In genomic region chr9:135693771-135694170, GRCh38 we compare ENCODE assay signal across 17 cellular contexts. TPM values are rescaled to one million over a fixed set of nuclear protein-coding genes. Genes with fewer than 3 reads are reported as not detected.
DNase-seq lines count a peak whose midpoint lies in the region; ATAC-seq and TF ChIP-seq lines count a peak whose summit lies in the region.
"Had no signal": no experiment of that assay in that cellular context is flagged by ENCODE, and none has a peak within 500 bp of the region (broad histone marks: within the 10 kb centered on the region; RNA-seq: fewer than 3 reads in every experiment).

No MANE protein-coding gene starts in this region.

- no peaks in the 10 kb centered on the region for H4K20me1 ChIP-seq in neural progenitor cell (ENCODE audit: low read depth)

- H3K27me3 ChIP-seq in dorsolateral prefrontal cortex = no peaks in the 10 kb centered on the region
- H3K27me3 ChIP-seq in neural progenitor cell = no peaks in the 10 kb centered on the region
- H3K27me3 ChIP-seq in tibial artery = peaks cover 0 to 50% of the 10 kb centered on the region in 2 donors
- H3K27me3 ChIP-seq: BLaER1 treated with 17β-estradiol and CSF1 and Interleukin-3, amounts not matched to agents 10 nM and 100 nM had no signal

- no peaks in the 10 kb centered on the region for H3K4me1 Mint-ChIP-seq in WTC11
- H3K4me1 Mint-ChIP-seq in neural progenitor cell = peaks cover 17% of the 10 kb centered on the region
- H3K4me1 Mint-ChIP-seq: B cell had no signal

- H3K9me3 Mint-ChIP-seq in WTC11 = no peaks in the 10 kb centered on the region
- H3K9me3 Mint-ChIP-seq in neural progenitor cell = no peaks in the 10 kb centered on the region
- H3K9me3 Mint-ChIP-seq: CD8-positive, alpha-beta T cell had no signal

- peak overlapping the region in 54 of 59 donors; percentile 34 to 95 (median 78) for H3K27ac ChIP-seq in dorsolateral prefrontal cortex
- no peak overlapping the region for H3K27ac ChIP-seq in neural progenitor cell
- H3K27ac ChIP-seq in tibial artery = no peak overlapping the region
- H3K27ac ChIP-seq: BLaER1 treated with 17β-estradiol and CSF1 and Interleukin-3, amounts not matched to agents 10 nM and 100 nM had no signal

- no peaks in the 10 kb centered on the region for H3K36me3 ChIP-seq in neural progenitor cell
- no peaks in the 10 kb centered on the region for H3K36me3 ChIP-seq in tibial artery
- H3K36me3 ChIP-seq: BLaER1 treated with 17β-estradiol and CSF1 and Interleukin-3, amounts not matched to agents 10 nM and 100 nM had no signal

- no peaks in the 10 kb centered on the region for H3K4me1 ChIP-seq in neural progenitor cell
- H3K4me1 ChIP-seq in tibial artery = no peaks in the 10 kb centered on the region

- CTCF ChIA-PET in WTC11 (lab: Charles Lee) = interaction anchor here (1.1 to 1.7 kb wide), 3 partner anchors 10 to 91 kb away, joined by 4 to 6 read pairs (median 5); no protein-coding TSS in a partner anchor

- H3K9ac ChIP-seq in neural progenitor cell = no peak overlapping the region
- H3K9ac ChIP-seq: BLaER1 treated with 17β-estradiol and CSF1 and Interleukin-3, amounts not matched to agents 10 nM and 100 nM had no signal

- DNase-seq in WTC11 (ENCODE audit: low spot score) (no peak), dorsolateral prefrontal cortex (no peak), neural progenitor cell (ENCODE audit: low spot score) (no peak), Kasumi-1 (lab: John Stamatoyannopoulos, UW) (no peak), NCI-H128 (lab: John Stamatoyannopoulos, UW; ENCODE audit: unreplicated experiment) (no peak), tibial artery (no peak)
- DNase-seq: Calu3; CD8-positive, alpha-beta T cell; DMS79 treated with DMSO at 0.1 percent for 48 hours; GF-D8; HCEC 1CT; HFFc6 had no signal

- H3K4me3 ChIP-seq in dorsolateral prefrontal cortex (no peak overlapping the region), neural progenitor cell (no peak overlapping the region), tibial artery (no peak overlapping the region)
- H3K4me3 ChIP-seq: BLaER1 treated with 17β-estradiol and CSF1 and Interleukin-3, amounts not matched to agents 10 nM and 100 nM had no signal

- no peaks in the 10 kb centered on the region for H3F3A ChIP-seq in neural progenitor cell (ENCODE audit: low read depth)

- peak overlapping the region; percentile 63; the same call in 1 of the 2 replicates for H3K27ac Mint-ChIP-seq in WTC11
- H3K27ac Mint-ChIP-seq in neural progenitor cell = peak overlapping the region; percentile 21
- H3K27ac Mint-ChIP-seq: B cell; CD8-positive, alpha-beta T cell; HFFc6; IgD-negative memory B cell had no signal

- H3K4me2 ChIP-seq in neural progenitor cell = no peak overlapping the region
- H3K4me2 ChIP-seq: BLaER1 treated with 17β-estradiol and CSF1 and Interleukin-3, amounts not matched to agents 10 nM and 100 nM had no signal

- H3K4me3 Mint-ChIP-seq in WTC11 (no peak overlapping the region), neural progenitor cell (peak overlapping the region; percentile 60)
- H3K4me3 Mint-ChIP-seq: B cell; CD8-positive, alpha-beta T cell; HFFc6; IgD-negative memory B cell had no signal

- TF ChIP-seq CTCF in WTC11 (IDR thresholded peaks at IDR 0.05) = no peak
- no peak for TF ChIP-seq CTCF in dorsolateral prefrontal cortex (IDR thresholded peaks at IDR 0.05 in 54 of 56, conservative IDR thresholded peaks at IDR 0.05 in 2 of 56; ENCODE audit: low read depth in 1 of 56, partially characterized antibody in 56 of 56)
- no peak for TF ChIP-seq CTCF in neural progenitor cell (IDR thresholded peaks at IDR 0.05)
- TF ChIP-seq CTCF in tibial artery (IDR thresholded peaks at IDR 0.05) = no peak

- no peak overlapping the region for H2AFZ ChIP-seq in neural progenitor cell (replicated peaks)

- intact Hi-C loops in dorsolateral prefrontal cortex (cut with DNase I) = loop anchor here (5.0 to 10.0 kb wide), 2 partner anchors 89 to 421 kb away; no protein-coding TSS in a partner anchor
- intact Hi-C loops in tibial artery (cut with DNase I; ENCODE audit: low total_unique reads) = no loop called here

- no peak for ATAC-seq in WTC11
- ATAC-seq: CD8-positive, alpha-beta T cell; HepG2 had no signal

- H3K36me3 Mint-ChIP-seq in WTC11 (no peaks in the 10 kb centered on the region), neural progenitor cell (no peaks in the 10 kb centered on the region)
- H3K36me3 Mint-ChIP-seq: CD8-positive, alpha-beta T cell; IgD-negative memory B cell had no signal

- H3K79me2 ChIP-seq in neural progenitor cell (ENCODE audit: low read depth) = no peaks in the 10 kb centered on the region

- POLR2A ChIA-PET in WTC11 (lab: Charles Lee) = no interaction called here

- no peaks in the 10 kb centered on the region for H3K9me3 ChIP-seq in neural progenitor cell (ENCODE audit: low read depth)
- no peaks in the 10 kb centered on the region for H3K9me3 ChIP-seq in tibial artery
- H3K9me3 ChIP-seq: BLaER1 treated with 17β-estradiol and CSF1 and Interleukin-3, amounts not matched to agents 10 nM and 100 nM had no signal

- H3K27me3 Mint-ChIP-seq in WTC11 (ENCODE audit: low read depth) (no peaks in the 10 kb centered on the region), neural progenitor cell (ENCODE audit: insufficient read depth, low read depth) (peaks cover 7% of the 10 kb centered on the region)
- H3K27me3 Mint-ChIP-seq: IgD-negative memory B cell had no signal

TF ChIP-seq in WTC11, 78 proteins besides CTCF, POLR2A, EP300 and RAD21:
- TF ChIP-seq FOXK1 (CRISPR knock-in tag; IDR thresholded peaks at IDR 0.05) (no peak), NR3C1 (CRISPR knock-in tag; conservative IDR thresholded peaks at IDR 0.05; ENCODE audit: low read depth) (no peak)

RNA-seq across cellular contexts. Expression of gene SOHLH1, which starts 5.5 kb away (rescaled TPM):
- total RNA-seq in WTC11 (2021) (not detected in 3 replicates), dorsolateral prefrontal cortex (10 to 100 TPM in 119 of 120 experiments, 1 to 10 TPM in 1; 8.7 to 41.6 (median 20.1) TPM), neural progenitor cell (ENCODE audit: low replicate concordance) (not detected in 2 replicates)
- total RNA-seq: A172; B cell; Calu3; CD8-positive, alpha-beta T cell; HFFc6 had no signal

RNA-seq across cellular contexts. Expression of gene KCNT1, which starts 8.2 kb away (rescaled TPM):
- total RNA-seq in WTC11 (2021) (0.13 to 0.16 TPM (median 0.14 TPM) in 3 replicates), dorsolateral prefrontal cortex (100 to 1,000 TPM in 84 of 120 experiments, 10 to 100 TPM in 36; 46.6 to 237 (median 115) TPM), neural progenitor cell (ENCODE audit: low replicate concordance) (not detected in 2 replicates)
- total RNA-seq: A172; B cell; Calu3; CD8-positive, alpha-beta T cell; HepG2; HFFc6 had no signal

RNA-seq across cellular contexts. Expression of gene LCN9, which starts 30.7 kb away (rescaled TPM):
- total RNA-seq in WTC11 (2021) (1.4 to 2.6 TPM (median 1.7 TPM) in 3 replicates), dorsolateral prefrontal cortex (1 to 10 TPM in 4 of 120 experiments, under 1 TPM in 11, not detected in 105; 0.58 to 2.4 (median 0.77) TPM), neural progenitor cell (ENCODE audit: low replicate concordance) (2.4 and 6.6 TPM in 2 replicates)
- total RNA-seq: A172; B cell; Calu3; CD8-positive, alpha-beta T cell; HepG2; HFFc6 had no signal

RNA-seq across cellular contexts. Expression of gene GLT6D1, which starts 54.4 kb away (rescaled TPM):
- total RNA-seq in WTC11 (2021) (0.25 to 0.37 TPM (median 0.27 TPM) in 3 replicates), dorsolateral prefrontal cortex (not detected), neural progenitor cell (ENCODE audit: low replicate concordance) (0.12 and 0.80 TPM in 2 replicates)
- total RNA-seq: A172; B cell; Calu3; CD8-positive, alpha-beta T cell; HepG2; HFFc6 had no signal

Comparison
In these comparisons a context has a peak if more than half of its experiments do, and no peak if none do; other contexts are left out.
1. H3K27ac ChIP-seq: peak in dorsolateral prefrontal cortex (54 of 59); none in neural progenitor cell (single experiment) and tibial artery (0 of 2).
2. RNA of gene KCNT1, which starts 8.2 kb away (total RNA-seq): 46.6 to 237 TPM in dorsolateral prefrontal cortex; 0.13 to 0.16 TPM in WTC11 and not detected in neural progenitor cell; every median in the first group is over 10 times any median in the second.